Comparison of ENCODE assay signal across 8 cellular contexts in the genomic region with DNA sequence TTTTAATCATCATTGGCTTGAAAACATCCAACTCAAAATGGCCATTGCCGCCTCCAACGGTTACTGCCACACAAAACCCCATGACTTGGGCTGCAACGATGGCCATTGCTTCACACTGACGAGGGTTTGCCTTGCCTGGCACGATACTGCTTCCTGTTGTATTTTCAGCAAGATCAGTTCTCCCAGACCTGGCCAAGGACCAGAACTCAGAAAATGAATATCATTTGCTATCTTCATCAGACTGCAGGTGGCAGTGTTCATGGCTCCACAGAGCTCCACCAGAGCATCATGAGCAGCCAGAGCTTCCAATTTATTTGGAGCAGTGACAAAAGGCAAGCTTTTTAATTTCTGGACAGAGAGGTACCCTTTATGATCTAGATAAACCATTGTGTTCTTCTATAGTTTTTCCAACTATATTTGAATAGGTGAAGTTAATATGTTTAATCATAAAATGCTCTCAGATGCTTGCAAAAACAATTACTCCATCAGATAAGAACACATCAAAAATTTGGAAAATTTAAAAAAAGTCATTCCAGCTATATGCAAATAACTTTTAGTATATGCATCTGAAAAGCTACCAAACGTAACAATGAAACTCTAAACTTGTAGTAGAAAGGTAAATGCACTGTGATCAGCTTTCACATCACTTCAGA. TPM values are rescaled to one million over a fixed set of nuclear protein-coding genes. Genes with fewer than 3 reads are reported as not detected.
DNase-seq lines count a peak whose midpoint lies in the region; ATAC-seq and TF ChIP-seq lines count a peak whose summit lies in the region.

No MANE protein-coding gene starts in this region.

- no peak overlapping the region for H3K4me3 Mint-ChIP-seq in WTC11

- H3K27me3 Mint-ChIP-seq in WTC11 (ENCODE audit: low read depth): no peaks in the 10 kb centered on the region

- CTCF ChIA-PET in WTC11 (lab: Charles Lee): interaction anchor here (0.7 to 2.8 kb wide), 8 partner anchors 11 to 191 kb away, joined by 3 to 12 read pairs (median 5); a partner anchor contains a TSS

- peak; percentile 82 for TF ChIP-seq CTCF in AG09309 (IDR thresholded peaks at IDR 0.05; ENCODE audit: control insufficient read depth, insufficient read depth, low read depth, low read length, missing control alignments)
- TF ChIP-seq CTCF in GM12875 (IDR thresholded peaks at IDR 0.05; ENCODE audit: borderline replicate concordance, insufficient read depth, low read depth, low read length): peak; percentile 53
- TF ChIP-seq CTCF in WTC11 (IDR thresholded peaks at IDR 0.05): peak; percentile 24; the same call in 1 of the 2 replicates
- TF ChIP-seq CTCF in fibroblast of villous mesenchyme (IDR thresholded peaks at IDR 0.05; ENCODE audit: insufficient read depth, low read depth, low read length): peak; percentile 70

- no peaks in the 10 kb centered on the region for H3K9me3 Mint-ChIP-seq in WTC11

- H3K36me3 Mint-ChIP-seq in WTC11: peaks cover 5% of the 10 kb centered on the region

- H3K4me1 Mint-ChIP-seq in WTC11: peaks cover 31% of the 10 kb centered on the region

- DNase-seq in AG09309 (ENCODE audit: low read depth) (peak; percentile 86), NCI-H2107 (lab: John Stamatoyannopoulos, UW) (peak; percentile 42), WTC11 (ENCODE audit: low spot score) (no peak), fibroblast of villous mesenchyme (ENCODE audit: low read depth) (peak; percentile 81), nucleus accumbens (lab: John Stamatoyannopoulos, UW) (peak in 41 of 56 donors; percentile 3 to 62 (median 31)), NCI-H1048 (lab: John Stamatoyannopoulos, UW) (no peak)

- peak overlapping the region; percentile 73; the same call in 1 of the 2 replicates for H3K27ac Mint-ChIP-seq in WTC11

- ATAC-seq in HG02884 (IDR thresholded peaks at IDR 0.05; ENCODE audit: unreplicated experiment) (peak; percentile 78), WTC11 (peak; percentile 81)

- POLR2A ChIA-PET in WTC11 (lab: Charles Lee): interaction anchor here (0.7 kb wide), 1 partner anchor 41 kb away, joined by 3 read pairs; no protein-coding TSS in a partner anchor

- H3K4me3 ChIP-seq in AG09309 (ENCODE audit: control insufficient read depth, low read depth, low read length) (no peak overlapping the region), GM12875 (ENCODE audit: low read depth, low read length) (no peak overlapping the region), fibroblast of villous mesenchyme (ENCODE audit: low read depth, low read length) (no peak overlapping the region)

TF ChIP-seq in WTC11, 78 proteins besides CTCF, POLR2A, EP300 and RAD21 (continues in another document):
- TF ChIP-seq ZNF263 (CRISPR knock-in tag; IDR thresholded peaks at IDR 0.05; ENCODE audit: low read depth): no peak
- TF ChIP-seq, protein P1, sequence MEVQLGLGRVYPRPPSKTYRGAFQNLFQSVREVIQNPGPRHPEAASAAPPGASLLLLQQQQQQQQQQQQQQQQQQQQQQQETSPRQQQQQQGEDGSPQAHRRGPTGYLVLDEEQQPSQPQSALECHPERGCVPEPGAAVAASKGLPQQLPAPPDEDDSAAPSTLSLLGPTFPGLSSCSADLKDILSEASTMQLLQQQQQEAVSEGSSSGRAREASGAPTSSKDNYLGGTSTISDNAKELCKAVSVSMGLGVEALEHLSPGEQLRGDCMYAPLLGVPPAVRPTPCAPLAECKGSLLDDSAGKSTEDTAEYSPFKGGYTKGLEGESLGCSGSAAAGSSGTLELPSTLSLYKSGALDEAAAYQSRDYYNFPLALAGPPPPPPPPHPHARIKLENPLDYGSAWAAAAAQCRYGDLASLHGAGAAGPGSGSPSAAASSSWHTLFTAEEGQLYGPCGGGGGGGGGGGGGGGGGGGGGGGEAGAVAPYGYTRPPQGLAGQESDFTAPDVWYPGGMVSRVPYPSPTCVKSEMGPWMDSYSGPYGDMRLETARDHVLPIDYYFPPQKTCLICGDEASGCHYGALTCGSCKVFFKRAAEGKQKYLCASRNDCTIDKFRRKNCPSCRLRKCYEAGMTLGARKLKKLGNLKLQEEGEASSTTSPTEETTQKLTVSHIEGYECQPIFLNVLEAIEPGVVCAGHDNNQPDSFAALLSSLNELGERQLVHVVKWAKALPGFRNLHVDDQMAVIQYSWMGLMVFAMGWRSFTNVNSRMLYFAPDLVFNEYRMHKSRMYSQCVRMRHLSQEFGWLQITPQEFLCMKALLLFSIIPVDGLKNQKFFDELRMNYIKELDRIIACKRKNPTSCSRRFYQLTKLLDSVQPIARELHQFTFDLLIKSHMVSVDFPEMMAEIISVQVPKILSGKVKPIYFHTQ (CRISPR knock-in tag; IDR thresholded peaks at IDR 0.05): no peak
- no peak for TF ChIP-seq KAT7 (CRISPR knock-in tag; IDR thresholded peaks at IDR 0.05; ENCODE audit: borderline replicate concordance)
- TF ChIP-seq, protein P2, sequence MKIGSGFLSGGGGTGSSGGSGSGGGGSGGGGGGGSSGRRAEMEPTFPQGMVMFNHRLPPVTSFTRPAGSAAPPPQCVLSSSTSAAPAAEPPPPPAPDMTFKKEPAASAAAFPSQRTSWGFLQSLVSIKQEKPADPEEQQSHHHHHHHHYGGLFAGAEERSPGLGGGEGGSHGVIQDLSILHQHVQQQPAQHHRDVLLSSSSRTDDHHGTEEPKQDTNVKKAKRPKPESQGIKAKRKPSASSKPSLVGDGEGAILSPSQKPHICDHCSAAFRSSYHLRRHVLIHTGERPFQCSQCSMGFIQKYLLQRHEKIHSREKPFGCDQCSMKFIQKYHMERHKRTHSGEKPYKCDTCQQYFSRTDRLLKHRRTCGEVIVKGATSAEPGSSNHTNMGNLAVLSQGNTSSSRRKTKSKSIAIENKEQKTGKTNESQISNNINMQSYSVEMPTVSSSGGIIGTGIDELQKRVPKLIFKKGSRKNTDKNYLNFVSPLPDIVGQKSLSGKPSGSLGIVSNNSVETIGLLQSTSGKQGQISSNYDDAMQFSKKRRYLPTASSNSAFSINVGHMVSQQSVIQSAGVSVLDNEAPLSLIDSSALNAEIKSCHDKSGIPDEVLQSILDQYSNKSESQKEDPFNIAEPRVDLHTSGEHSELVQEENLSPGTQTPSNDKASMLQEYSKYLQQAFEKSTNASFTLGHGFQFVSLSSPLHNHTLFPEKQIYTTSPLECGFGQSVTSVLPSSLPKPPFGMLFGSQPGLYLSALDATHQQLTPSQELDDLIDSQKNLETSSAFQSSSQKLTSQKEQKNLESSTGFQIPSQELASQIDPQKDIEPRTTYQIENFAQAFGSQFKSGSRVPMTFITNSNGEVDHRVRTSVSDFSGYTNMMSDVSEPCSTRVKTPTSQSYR (CRISPR knock-in tag; IDR thresholded peaks at IDR 0.05): no peak
- TF ChIP-seq PRRX2 (CRISPR knock-in tag; IDR thresholded peaks at IDR 0.05): no peak
- TF ChIP-seq JAZF1 (CRISPR knock-in tag; IDR thresholded peaks at IDR 0.05): no peak
- TF ChIP-seq FOXK1 (CRISPR knock-in tag; IDR thresholded peaks at IDR 0.05): no peak
- no peak for TF ChIP-seq ZNF423 (CRISPR knock-in tag; IDR thresholded peaks at IDR 0.05)
- TF ChIP-seq ELF4 (CRISPR knock-in tag; IDR thresholded peaks at IDR 0.05; ENCODE audit: low read depth): no peak
- no peak for TF ChIP-seq CREM (CRISPR knock-in tag; IDR thresholded peaks at IDR 0.05)
- TF ChIP-seq, protein P3, sequence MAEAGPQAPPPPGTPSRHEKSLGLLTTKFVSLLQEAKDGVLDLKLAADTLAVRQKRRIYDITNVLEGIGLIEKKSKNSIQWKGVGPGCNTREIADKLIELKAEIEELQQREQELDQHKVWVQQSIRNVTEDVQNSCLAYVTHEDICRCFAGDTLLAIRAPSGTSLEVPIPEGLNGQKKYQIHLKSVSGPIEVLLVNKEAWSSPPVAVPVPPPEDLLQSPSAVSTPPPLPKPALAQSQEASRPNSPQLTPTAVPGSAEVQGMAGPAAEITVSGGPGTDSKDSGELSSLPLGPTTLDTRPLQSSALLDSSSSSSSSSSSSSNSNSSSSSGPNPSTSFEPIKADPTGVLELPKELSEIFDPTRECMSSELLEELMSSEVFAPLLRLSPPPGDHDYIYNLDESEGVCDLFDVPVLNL (CRISPR knock-in tag; IDR thresholded peaks at IDR 0.05; ENCODE audit: borderline replicate concordance, low read depth): no peak
- TF ChIP-seq, protein P4, sequence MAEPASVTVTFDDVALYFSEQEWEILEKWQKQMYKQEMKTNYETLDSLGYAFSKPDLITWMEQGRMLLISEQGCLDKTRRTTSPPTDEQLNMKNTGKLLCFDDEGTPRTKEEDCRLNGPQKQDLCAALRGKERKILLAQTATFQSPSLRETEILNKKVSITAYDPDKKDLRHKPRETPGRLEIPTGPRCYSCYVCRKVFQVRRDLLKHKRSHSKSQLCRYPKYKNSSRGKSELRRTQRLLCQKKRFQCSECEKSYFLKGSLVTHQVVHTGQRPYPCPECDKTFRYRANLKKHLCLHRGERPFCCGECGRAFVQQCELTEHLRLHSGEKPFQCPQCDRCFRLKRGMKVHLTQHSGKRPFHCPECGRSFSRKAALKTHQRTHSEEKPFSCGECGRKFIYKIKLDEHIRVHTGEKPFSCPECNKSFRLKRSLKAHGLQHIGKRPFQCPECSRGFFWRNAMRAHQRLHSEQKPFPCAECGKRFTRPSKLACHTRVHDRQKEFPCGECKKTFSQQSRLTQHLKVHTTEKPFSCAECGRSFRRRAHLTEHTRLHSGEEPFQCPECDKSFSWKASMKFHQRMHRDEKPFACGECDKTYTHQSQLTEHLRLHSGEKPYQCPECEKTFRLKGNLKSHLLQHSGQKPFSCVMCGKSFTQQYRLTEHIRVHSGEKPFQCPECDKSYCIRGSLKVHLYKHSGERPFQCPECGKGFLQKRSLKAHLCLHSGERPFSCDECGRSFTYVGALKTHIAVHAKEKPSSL (CRISPR knock-in tag; conservative IDR thresholded peaks at IDR 0.05): no peak

RNA-seq across cellular contexts. Expression of a gene that starts 10.4 kb away (rescaled TPM):
- total RNA-seq in WTC11 (2021) (11.2 to 12.0 TPM (median 11.9 TPM) in 3 replicates), fibroblast of villous mesenchyme (9.7 and 17.7 TPM in 2 replicates)

RNA-seq across cellular contexts. Expression of a gene that starts 13.0 kb away (rescaled TPM):
- total RNA-seq in WTC11 (2021) (not detected in 3 replicates), fibroblast of villous mesenchyme (under 0.01 TPM in 1 of 2 replicates, not detected in the other)

RNA-seq across cellular contexts. Expression of a gene that starts 45.6 kb away (rescaled TPM):
- total RNA-seq in WTC11 (2021) (1.2 to 2.1 TPM (median 2.0 TPM) in 3 replicates), fibroblast of villous mesenchyme (0.86 and 1.9 TPM in 2 replicates)

Comparison
In these comparisons a context has a peak if more than half of its experiments do, and no peak if none do; other contexts are left out.
1. DNase-seq: peak in AG09309 (single experiment), NCI-H2107 (single experiment), fibroblast of villous mesenchyme (single experiment) and nucleus accumbens (41 of 56); none in WTC11 (single experiment) and NCI-H1048 (single experiment).
2. CTCF ChIP-seq: peak in every context shown above with its lines; median percentile 82 in AG09309; 70 in fibroblast of villous mesenchyme; 53 in GM12875; 24 in WTC11.